In genomic region chr4:64539234-64539849, GRCh38 we compare ENCODE assay signal across 8 cellular contexts.
DNase-seq lines count a peak whose midpoint lies in the region; ATAC-seq, FAIRE-seq and TF ChIP-seq lines count a peak whose summit lies in the region.

No MANE protein-coding gene starts in this region.

- H3K4me3 ChIP-seq in fibroblast of pulmonary artery (replicated peaks; ENCODE audit: low read depth, low read length) = no peak overlapping the region

- FAIRE-seq in TTC549 (lab: Jason Lieb, UNC) = peak; percentile 93

- peak; percentile 56 for DNase-seq in COR-L47 (lab: John Stamatoyannopoulos, UW)
- peak; percentile 70 for DNase-seq in NCI-H146 (lab: John Stamatoyannopoulos, UW)
- DNase-seq in fibroblast of pulmonary artery (ENCODE audit: low read depth) = peak; percentile 74
- DNase-seq in nucleus accumbens (lab: John Stamatoyannopoulos, UW) = peak in 38 of 56 donors; percentile 0 to 70 (median 16)
- DNase-seq in activated effector memory CD4-positive, alpha-beta T cell treated with Interleukin-2 at 50 U/mL for 16 hours = no peak

- peak; percentile 85 for TF ChIP-seq CTCF in fibroblast of pulmonary artery (IDR thresholded peaks at IDR 0.05; ENCODE audit: low read length, missing control alignments)

- ATAC-seq in GM18873 (IDR thresholded peaks at IDR 0.05; ENCODE audit: low FRiP score, unreplicated experiment) = peak; percentile 93
- peak; percentile 95 for ATAC-seq in HG03039 (IDR thresholded peaks at IDR 0.05; ENCODE audit: unreplicated experiment)
